Comparison of ENCODE assay signal across 17 cellular contexts in genomic region chr9:38171926-38172325, GRCh38.
A peak's percentile ranks its signal among the peaks of the same experiment; 100 is the strongest.
DNase-seq lines count a peak whose midpoint lies in the region; ATAC-seq, FAIRE-seq and TF ChIP-seq lines count a peak whose summit lies in the region.
"Had no signal": no experiment of that assay in that cellular context is flagged by ENCODE, and none has a peak within 500 bp of the region (broad histone marks: within the 10 kb centered on the region; RNA-seq: fewer than 3 reads in every experiment).

No MANE protein-coding gene starts in this region.

- DNase-seq in Caco-2 (no peak), NCI-H69 (lab: John Stamatoyannopoulos, UW) (peak; percentile 86), H1 (ENCODE audit: low read depth in 1 of 2, low spot score in 2 of 2) (no peak), islet precursor cell (peak; percentile 39)
- no peak for DNase-seq in activated CD4-positive, alpha-beta T cell treated with anti-CD3 and anti-CD28 coated beads, Interleukin-2, amount 50 U/mL, for 4 hours
- DNase-seq: C1 segment of cervical spinal cord; CD8-positive, alpha-beta memory T cell; DMS79; NCI-H1105; NCI-H2107; NCI-H2227 treated with DMSO at 0.1 percent for 48 hours; NCI-H510A treated with DMSO at 0.1 percent for 48 hours; SJCRH30 had no signal

- TSS peak; percentile 41 for BruUV-seq in Caco-2 (replicated peaks; lab: Mats Ljungman, UMichigan)

- no peak overlapping the region for H2BK120ac ChIP-seq in H1 (replicated peaks; ENCODE audit: low read depth, low read length)

- no peak overlapping the region for H3K14ac ChIP-seq in H1 (ENCODE audit: insufficient read length)

- TF ChIP-seq RAD21 in H1 (IDR thresholded peaks at IDR 0.05 in 1 of 2, conservative IDR thresholded peaks at IDR 0.05 in 1 of 2; ENCODE audit: low read depth in 2 of 2, low read length in 2 of 2), result no peak

- H4K8ac ChIP-seq in H1 (ENCODE audit: extremely low read depth, insufficient read depth, low read length), result no peak overlapping the region

- H2BK15ac ChIP-seq in H1 (ENCODE audit: low read length), result no peak overlapping the region

- H4K5ac ChIP-seq in H1 (ENCODE audit: insufficient read length, low read depth, low read length), result no peak overlapping the region

- H3K9me3 Mint-ChIP-seq in Caco-2 (ENCODE audit: unreplicated experiment), result peaks cover 38% of the 10 kb centered on the region

- no peaks in the 10 kb centered on the region for H3K79me2 ChIP-seq in H1 (ENCODE audit: control insufficient read depth in 1 of 2, insufficient read depth in 2 of 2, low read length in 2 of 2)

- H3K36me3 ChIP-seq in Caco-2 (ENCODE audit: control insufficient read depth, insufficient read depth, low read length) (no peaks in the 10 kb centered on the region), H1 (ENCODE audit: control insufficient read depth in 2 of 4, insufficient read depth in 4 of 4, low read length in 3 of 4) (no peaks in the 10 kb centered on the region)
- H3K36me3 ChIP-seq: SJCRH30 had no signal

- 87% methylated on average over 3 of the region's 3 CpGs; no CpG with 5 or more reads in 1 of the 2 experiments for WGBS in H1 (ENCODE audit: extremely low coverage in 1 of 2, insufficient coverage in 1 of 2, insufficient read length in 1 of 2, insufficient replicate concordance in 2 of 2, low coverage in 1 of 2, low lambda C conversion rate in 2 of 2, missing lambda C conversion rate in 1 of 2), 2 experiments

- no peak for ATAC-seq in HG02678 (IDR thresholded peaks at IDR 0.05; ENCODE audit: unreplicated experiment)
- ATAC-seq in GM18520 (IDR thresholded peaks at IDR 0.05; ENCODE audit: unreplicated experiment), result no peak
- no peak for ATAC-seq in GM21723 (IDR thresholded peaks at IDR 0.05; ENCODE audit: unreplicated experiment)

- no peak for TF ChIP-seq EP300 in H1 (IDR thresholded peaks at IDR 0.05; ENCODE audit: borderline replicate concordance in 1 of 2, low read depth in 2 of 2, low read length in 2 of 2)

- no peaks in the 10 kb centered on the region for H3K27me3 Mint-ChIP-seq in Caco-2 (ENCODE audit: insufficient read depth, unreplicated experiment)

- no peak overlapping the region for H3K18ac ChIP-seq in H1 (ENCODE audit: extremely low read depth, low read length)

- H3K4me3 Mint-ChIP-seq in Caco-2 (ENCODE audit: unreplicated experiment), result no peak overlapping the region
- H3K4me3 Mint-ChIP-seq: CD8-positive, alpha-beta memory T cell had no signal

- H3K4me1 Mint-ChIP-seq in Caco-2 (ENCODE audit: low read depth, unreplicated experiment), result peaks cover 21% of the 10 kb centered on the region
- H3K4me1 Mint-ChIP-seq: CD8-positive, alpha-beta memory T cell had no signal

- POLR2A ChIA-PET in Caco-2 (lab: Charles Lee), result no interaction called here
- POLR2A ChIA-PET in H1 (lab: Charles Lee; ENCODE audit: partially characterized antibody), result interaction anchor here (1.0 to 1.1 kb wide), 2 partner anchors 31 to 269 kb away, joined by 3 read pairs; no protein-coding TSS in a partner anchor

- H3K9ac ChIP-seq in H1 (replicated peaks in 1 of 4; ENCODE audit: extremely low read depth in 1 of 4, low read depth in 3 of 4, low read length in 3 of 4), result no peak overlapping the region

- no peak for TF ChIP-seq POLR2A in H1 (IDR thresholded peaks at IDR 0.05; ENCODE audit: control extremely low read depth in 1 of 2, low read depth in 2 of 2, low read length in 2 of 2)

- H3K36me3 Mint-ChIP-seq in Caco-2 (ENCODE audit: insufficient read depth, unreplicated experiment), result peaks cover 5% of the 10 kb centered on the region

- CTCF ChIA-PET in Caco-2 (lab: Charles Lee) (interaction anchor here (0.6 kb wide), 1 partner anchor 62 kb away, joined by 3 read pairs; no protein-coding TSS in a partner anchor), H1 (lab: Charles Lee; ENCODE audit: partially characterized antibody) (interaction anchor here (0.7 to 5.8 kb wide), 5 partner anchors 11 to 258 kb away, joined by 3 to 45 read pairs (median 4); no protein-coding TSS in a partner anchor)

- H3K9me3 ChIP-seq in Caco-2 (peaks cover 31% of the 10 kb centered on the region), H1 (ENCODE audit: insufficient read depth in 2 of 2, low read depth in 1 of 2, low read length in 1 of 2) (no peaks in the 10 kb centered on the region)

- H3K4me1 ChIP-seq in Caco-2 (peaks cover 10% of the 10 kb centered on the region; the same call in 1 of the 2 replicates), H1 (replicated peaks in 1 of 4; ENCODE audit: control insufficient read depth in 3 of 4, insufficient read depth in 4 of 4, low read length in 3 of 4) (peaks cover 0 to 12% (median 3%) of the 10 kb centered on the region in 4 experiments; a peak in 4 of 7 replicates)
- H3K4me1 ChIP-seq: SJCRH30 had no signal

- H3K4me3 ChIP-seq in Caco-2 (ENCODE audit: low read depth, low read length), result no peak overlapping the region
- H3K4me3 ChIP-seq in H1 (ENCODE audit: extremely low read depth in 1 of 4, insufficient read depth in 2 of 4, low read depth in 3 of 4, low read length in 4 of 4), result no peak overlapping the region
- H3K4me3 ChIP-seq: SJCRH30 had no signal

- H2AFZ ChIP-seq in H1 (ENCODE audit: low read length), result no peak overlapping the region

- intact Hi-C loops in Caco-2 (cut with micrococcal nuclease; ENCODE audit: unreplicated experiment), result no loop called here

- no peak overlapping the region for H3K23ac ChIP-seq in H1 (ENCODE audit: insufficient read length)

- no peak overlapping the region for H3K56ac ChIP-seq in H1 (replicated peaks; ENCODE audit: insufficient read length, low read depth, low read length)

- H2BK20ac ChIP-seq in H1 (ENCODE audit: low read length), result no peak overlapping the region

- no peak overlapping the region for H3K4ac ChIP-seq in H1 (replicated peaks; ENCODE audit: insufficient read length, low read depth, low read length)

- H3K27me3 ChIP-seq in Caco-2 (replicated peaks; ENCODE audit: control insufficient read depth, insufficient read depth, low read length), result no peaks in the 10 kb centered on the region
- H3K27me3 ChIP-seq in H1 (replicated peaks in 1 of 4; ENCODE audit: control insufficient read depth in 3 of 4, extremely low read depth in 1 of 4, insufficient read depth in 3 of 4, low read length in 3 of 4), result no peaks in the 10 kb centered on the region
- H3K27me3 ChIP-seq: SJCRH30 had no signal

- no peaks in the 10 kb centered on the region for H3K79me1 ChIP-seq in H1 (ENCODE audit: low read depth, low read length)

- no peak overlapping the region for H2BK12ac ChIP-seq in H1 (ENCODE audit: low read depth, low read length)

- TF ChIP-seq CTCF in Caco-2 (IDR thresholded peaks at IDR 0.05; ENCODE audit: insufficient read depth in 1 of 2, low read depth in 1 of 2, low read length in 1 of 2, severe bottlenecking in 1 of 2, unreplicated experiment in 1 of 2) (no peak), H1 (IDR thresholded peaks at IDR 0.05; ENCODE audit: control extremely low read depth in 1 of 3, insufficient read depth in 1 of 3, low read depth in 1 of 3, low read length in 3 of 3) (no peak)

- H2BK5ac ChIP-seq in H1 (ENCODE audit: low read depth, low read length), result 0 out of 2 replicates have a peak overlapping the region, but pooled peaks have one; percentile 2

- H4K91ac ChIP-seq in H1 (replicated peaks; ENCODE audit: insufficient read length, low read length), result no peak overlapping the region

- peak overlapping the region; percentile 84 for H3K27ac Mint-ChIP-seq in Caco-2 (ENCODE audit: unreplicated experiment)
- H3K27ac Mint-ChIP-seq: CD8-positive, alpha-beta memory T cell had no signal

- no peak for FAIRE-seq in H1 (lab: Jason Lieb, UNC)
- FAIRE-seq: GM18507 had no signal

- no peaks in the 10 kb centered on the region for H4K20me1 ChIP-seq in H1 (replicated peaks in 1 of 2; ENCODE audit: control insufficient read depth in 1 of 2, insufficient read depth in 2 of 2, low read length in 2 of 2)

- H2AK5ac ChIP-seq in H1 (ENCODE audit: low read depth, low read length), result no peak overlapping the region

- no peaks in the 10 kb centered on the region for H3K23me2 ChIP-seq in H1 (ENCODE audit: low read depth, low read length)

- H3K27ac ChIP-seq in H1 (ENCODE audit: low read depth, low read length), result no peak overlapping the region
- H3K27ac ChIP-seq: SJCRH30 had no signal

- H3K4me2 ChIP-seq in H1 (ENCODE audit: insufficient read depth in 1 of 2, low read depth in 2 of 2, low read length in 2 of 2), result no peak overlapping the region

TF ChIP-seq in H1, 55 proteins besides CTCF, POLR2A, EP300 and RAD21 (continues in another document):
- TF ChIP-seq POLR2AphosphoS5 (IDR thresholded peaks at IDR 0.05; ENCODE audit: low read depth, low read length), result no peak
- no peak for TF ChIP-seq ATF2 (IDR thresholded peaks at IDR 0.05; ENCODE audit: low read length)
- TF ChIP-seq KDM1A (IDR thresholded peaks at IDR 0.05; ENCODE audit: borderline replicate concordance, low read length), result no peak
- no peak for TF ChIP-seq USF2 (IDR thresholded peaks at IDR 0.05; ENCODE audit: low read length)
- no peak for TF ChIP-seq SUZ12 (IDR thresholded peaks at IDR 0.05; ENCODE audit: low read length)
- TF ChIP-seq ZNF274 (IDR thresholded peaks at IDR 0.05; ENCODE audit: borderline replicate concordance, extremely low read depth, low read length), result no peak
- no peak for TF ChIP-seq KDM4A (IDR thresholded peaks at IDR 0.05; ENCODE audit: low read depth, low read length, severe bottlenecking)
- no peak for TF ChIP-seq SP4 (IDR thresholded peaks at IDR 0.05; ENCODE audit: low read length)
- no peak for TF ChIP-seq CBX8 (IDR thresholded peaks at IDR 0.05; ENCODE audit: borderline replicate concordance, low read depth, low read length)
- TF ChIP-seq SIX5 (IDR thresholded peaks at IDR 0.05; ENCODE audit: low read depth, low read length), result no peak
- no peak for TF ChIP-seq POU5F1 (IDR thresholded peaks at IDR 0.05; ENCODE audit: low read depth, low read length)
- no peak for TF ChIP-seq KDM5A (IDR thresholded peaks at IDR 0.05; ENCODE audit: low read length)

Comparison
In these comparisons a context has a peak if more than half of its experiments do, and no peak if none do; other contexts are left out.
1. DNase-seq: peak in NCI-H69 (single experiment) and islet precursor cell (single experiment); none in Caco-2 (0 of 2), H1 (0 of 2) and activated CD4-positive, alpha-beta T cell treated with anti-CD3 and anti-CD28 coated beads, Interleukin-2, amount 50 U/mL, for 4 hours (0 of 2).